In the genomic region with DNA sequence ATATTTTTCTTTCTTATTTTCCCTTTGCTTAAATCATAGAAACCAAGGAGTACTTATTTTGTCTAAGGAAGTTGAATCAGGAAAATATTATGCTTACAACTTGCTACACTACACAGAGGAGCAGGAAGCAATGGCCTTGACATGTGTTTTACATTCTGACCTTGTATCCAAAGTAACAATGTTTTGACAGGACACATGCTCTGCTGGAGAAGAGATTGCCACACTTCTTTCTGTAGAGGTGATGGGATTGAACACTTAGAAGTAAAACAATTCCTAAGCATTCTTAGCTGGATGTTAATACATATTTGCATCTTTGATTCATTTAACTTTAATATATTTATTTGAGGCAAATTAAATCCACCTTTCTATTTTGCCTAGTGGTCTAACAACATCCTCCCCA, we compare ENCODE assay signal across 21 cellular contexts.
"Had no signal": no experiment of that assay in that cellular context is flagged by ENCODE, and none has a peak within 500 bp of the region (broad histone marks: within the 10 kb centered on the region; RNA-seq: fewer than 3 reads in every experiment).

No MANE protein-coding gene starts in this region.

- H3K4me2 ChIP-seq: hepatocyte had no signal

- H3K27ac ChIP-seq: coronary artery, esophagus muscularis mucosa, foreskin keratinocyte, gastroesophageal sphincter, heart left ventricle, hepatocyte, left lung, lower lobe of right lung had no signal

- H3K27me3 Mint-ChIP-seq: effector memory CD8-positive, alpha-beta T cell; memory B cell; naive thymus-derived CD4-positive, alpha-beta T cell had no signal

- H3K36me3 Mint-ChIP-seq: immature natural killer cell; memory B cell; mesothelial cell of epicardium; naive thymus-derived CD4-positive, alpha-beta T cell had no signal

- H2AFZ ChIP-seq: hepatocyte had no signal

- H3K4me1 Mint-ChIP-seq: endodermal cell; immature natural killer cell; memory B cell; mesothelial cell of epicardium; naive thymus-derived CD4-positive, alpha-beta T cell had no signal

- H3K79me2 ChIP-seq: hepatocyte had no signal

- H3K4me3 ChIP-seq: coronary artery, esophagus muscularis mucosa, gastroesophageal sphincter, heart left ventricle, hepatocyte, left lung, lower lobe of right lung had no signal

- H3K4me3 Mint-ChIP-seq: effector memory CD8-positive, alpha-beta T cell; endodermal cell; immature natural killer cell; memory B cell; mesothelial cell of epicardium; naive thymus-derived CD4-positive, alpha-beta T cell had no signal

- ATAC-seq: effector memory CD8-positive, alpha-beta T cell; foreskin keratinocyte; gastroesophageal sphincter; heart left ventricle; left colon; left lung; left ventricle myocardium superior; lower lobe of right lung; naive thymus-derived CD4-positive, alpha-beta T cell had no signal

- H3K4me1 ChIP-seq: esophagus muscularis mucosa, foreskin keratinocyte, gastroesophageal sphincter, heart left ventricle, left lung, lower lobe of right lung had no signal

- H3K9me3 ChIP-seq: gastroesophageal sphincter, lower lobe of right lung had no signal

- H3K27ac Mint-ChIP-seq: effector memory CD8-positive, alpha-beta T cell; endodermal cell; immature natural killer cell; memory B cell; mesothelial cell of epicardium; naive thymus-derived CD4-positive, alpha-beta T cell had no signal

- H3K36me3 ChIP-seq: esophagus muscularis mucosa, gastroesophageal sphincter, heart left ventricle, left lung, lower lobe of right lung had no signal

- H3K9me3 Mint-ChIP-seq: endodermal cell had no signal

- H3K27me3 ChIP-seq: esophagus muscularis mucosa, foreskin keratinocyte, gastroesophageal sphincter, heart left ventricle, hepatocyte, left lung had no signal

- DNase-seq: effector CD8-positive, alpha-beta T cell; effector memory CD8-positive, alpha-beta T cell; endodermal cell; foreskin keratinocyte; heart left ventricle; hypothalamus; immature natural killer cell; islet precursor cell; kidney; kidney glomerular epithelial cell; left colon; left lung; left ventricle myocardium superior; lower lobe of right lung; naive thymus-derived CD4-positive, alpha-beta T cell had no signal
